In genomic region chr6:32177788-32178546, GRCh38 we compare ENCODE assay signal across 8 cellular contexts. TPM values are rescaled to one million over a fixed set of nuclear protein-coding genes. Genes with fewer than 3 reads are reported as not detected.
DNase-seq lines count a peak whose midpoint lies in the region; ATAC-seq, FAIRE-seq and TF ChIP-seq lines count a peak whose summit lies in the region.

Gene RNF5, plus strand, starts transcription at chr6:32178405. Its CDS starts 107 bp downstream, at chr6:32178512.

- peak within 1 kb of the TSS; percentile 94 for H2AK5ac ChIP-seq in IMR-90 (ENCODE audit: low read depth, low read length)

- peak within 1 kb of the TSS; percentile 92 for H3K4ac ChIP-seq in IMR-90 (ENCODE audit: low read depth, low read length)

- peak within 1 kb of the TSS; percentile 77 for H4K5ac ChIP-seq in IMR-90 (ENCODE audit: low read depth, low read length)

- peak within 1 kb of the TSS; percentile 90 for H2BK5ac ChIP-seq in IMR-90 (ENCODE audit: low read depth, low read length, poor library complexity, severe bottlenecking)

- TF ChIP-seq RAD21 in IMR-90 (IDR thresholded peaks at IDR 0.05; ENCODE audit: low read length), result no peak

- H3K9ac ChIP-seq in IMR-90 (ENCODE audit: low read depth, low read length), result peak within 1 kb of the TSS; percentile 92

- peak within 1 kb of the TSS; percentile 58 to 89 for H4K8ac ChIP-seq in IMR-90 (ENCODE audit: low read depth in 2 of 2, low read length in 2 of 2)

- peak within 1 kb of the TSS; percentile 95 for H3K14ac ChIP-seq in IMR-90 (replicated peaks; ENCODE audit: low read depth, low read length)

- in situ Hi-C loops in IMR-90 (cut with MboI; ENCODE audit: low sequenced_read_pairs), result loop anchor here (10.0 to 25.0 kb wide), 2 partner anchors 203 to 784 kb away; partner anchors contain the start of genes BRD2, DXO and HLA-DMA

- H3K79me1 ChIP-seq in IMR-90 (ENCODE audit: low read depth in 1 of 2, low read length in 2 of 2), result peaks cover 29 to 57% of the 10 kb centered on the region in 2 experiments

- peak; percentile 23; the same call in 1 of the 2 replicates for TF ChIP-seq POLR2A in IMR-90 (IDR thresholded peaks at IDR 0.05; ENCODE audit: low read depth, low read length)

- H2BK15ac ChIP-seq in IMR-90 (ENCODE audit: low read depth, low read length), result peak within 1 kb of the TSS; percentile 28; the same call in 2 of the 3 replicates

- peak within 1 kb of the TSS; percentile 91 for H3K56ac ChIP-seq in IMR-90 (ENCODE audit: extremely low read depth, insufficient read depth, low read length)

- H2BK20ac ChIP-seq in IMR-90 (ENCODE audit: low read depth, low read length), result no peak within 1 kb of the TSS; the same call in none of the 2 replicates

- peak within 1 kb of the TSS; percentile 99 for H3K4me2 ChIP-seq in IMR-90 (ENCODE audit: low read depth, low read length)

- CTCF ChIA-PET in IMR-90 (lab: Yijun Ruan, JAX), result interaction anchor here (0.6 to 0.7 kb wide), 2 partner anchors 63 to 609 kb away, joined by 3 read pairs; no protein-coding TSS in a partner anchor

- peak within 1 kb of the TSS; percentile 85 for H4K91ac ChIP-seq in IMR-90 (ENCODE audit: insufficient read depth, low read depth, low read length)

- no peak for FAIRE-seq in D721Med (lab: Jason Lieb, UNC)

- dilution Hi-C loops in IMR-90 (cut with HindIII; ENCODE audit: low sequenced_read_pairs, unreplicated experiment), result no loop called here

- H3K27ac ChIP-seq in IMR-90 (ENCODE audit: insufficient read depth, low read length), result peak within 1 kb of the TSS; percentile 74

- no peaks in the 10 kb centered on the region for H3K27me3 ChIP-seq in IMR-90 (ENCODE audit: control insufficient read depth, insufficient read depth, low read length)
- no peaks in the 10 kb centered on the region for H3K27me3 ChIP-seq in mononuclear cell (ENCODE audit: insufficient read depth, low read length)

- H3K4me1 ChIP-seq in IMR-90 (ENCODE audit: control insufficient read depth, insufficient read depth, low read length) (peaks cover 5% of the 10 kb centered on the region), mononuclear cell (ENCODE audit: insufficient read depth, low read length) (peaks cover 66% of the 10 kb centered on the region)

- BruUV-seq in IMR-90 (replicated peaks; lab: Mats Ljungman, UMichigan), result no TSS peak

- H2AFZ ChIP-seq in IMR-90 (replicated peaks; ENCODE audit: low read length, poor library complexity), result peak within 1 kb of the TSS; percentile 85

- peaks cover 11% of the 10 kb centered on the region; the same call in 1 of the 2 replicates for H3K36me3 ChIP-seq in IMR-90 (ENCODE audit: control insufficient read depth, insufficient read depth, low read length)

- H2AK9ac ChIP-seq in IMR-90 (replicated peaks; ENCODE audit: low read depth, low read length, poor library complexity), result peak within 1 kb of the TSS; percentile 92

- TF ChIP-seq CTCF in D721Med (IDR thresholded peaks at IDR 0.05; ENCODE audit: insufficient read depth, missing control alignments), result no peak
- no peak for TF ChIP-seq CTCF in IMR-90 (conservative IDR thresholded peaks at IDR 0.05; ENCODE audit: low read depth, low read length)
- TF ChIP-seq CTCF in epithelial cell of esophagus (IDR thresholded peaks at IDR 0.05; ENCODE audit: insufficient read depth, low read depth, low read length, missing control alignments), result no peak

- H3K9me3 ChIP-seq in IMR-90 (ENCODE audit: control insufficient read depth, insufficient read depth, low read length), result no peaks in the 10 kb centered on the region
- H3K9me3 ChIP-seq in mononuclear cell (ENCODE audit: low read depth, low read length), result no peaks in the 10 kb centered on the region

- H3K18ac ChIP-seq in IMR-90 (ENCODE audit: low read depth, low read length), result peak within 1 kb of the TSS; percentile 70

- peak; percentile 75 for ATAC-seq in GM21528 (IDR thresholded peaks at IDR 0.05; ENCODE audit: low FRiP score, unreplicated experiment)
- peak; percentile 78 for ATAC-seq in IMR-90 (ENCODE audit: low read depth)

- DNase-seq in D721Med (ENCODE audit: insufficient read length, low spot score) (peak; percentile 93), IMR-90 (peak; percentile 100), OCI-M1 (lab: John Stamatoyannopoulos, UW) (peak; percentile 100), activated T-cell treated with anti-CD3 and anti-CD28 coated beads for 4 hours (peak; percentile 88), epithelial cell of esophagus (ENCODE audit: low read depth) (peak; percentile 100)
- DNase-seq in stimulated activated CD8-positive, alpha-beta memory T cell treated with anti-CD3 and anti-CD28 coated beads, Interleukin-4, amount 100 ng/mL, for 24 hours (ENCODE audit: low read depth), result peak; percentile 83

- H4K20me1 ChIP-seq in IMR-90 (ENCODE audit: insufficient read depth, low read length), result peaks cover 3% of the 10 kb centered on the region; the same call in 1 of the 2 replicates

- POLR2A ChIA-PET in IMR-90 (lab: Charles Lee; ENCODE audit: unreplicated experiment), result interaction anchor here (0.6 to 1.4 kb wide), 5 partner anchors 10 to 19 kb away, joined by 3 to 6 read pairs (median 4); no protein-coding TSS in a partner anchor

- H3K4me3 ChIP-seq in IMR-90 (ENCODE audit: insufficient read depth, low read depth, low read length) (peak within 1 kb of the TSS; percentile 65), epithelial cell of esophagus (ENCODE audit: low read length) (peak within 1 kb of the TSS; percentile 66), mononuclear cell (ENCODE audit: low read length) (peak within 1 kb of the TSS; percentile 57)

- H2BK120ac ChIP-seq in IMR-90 (ENCODE audit: low read depth, low read length), result peak within 1 kb of the TSS; percentile 65

- intact Hi-C loops in IMR-90 (cut with micrococcal nuclease), result loop anchor here (2.0 to 5.0 kb wide), 2 partner anchors 25 to 61 kb away; no protein-coding TSS in a partner anchor

- WGBS in IMR-90 (ENCODE audit: extremely low coverage in 2 of 2, insufficient read length in 1 of 2), 2 experiments, result 0% methylated on average over 9 of the region's 33 CpGs; no CpG with 5 or more reads in 1 of the 2 experiments

- H3K9me1 ChIP-seq in IMR-90 (ENCODE audit: insufficient read depth, low read length), result peaks cover 25% of the 10 kb centered on the region

- H3K23ac ChIP-seq in IMR-90 (ENCODE audit: low read depth, low read length), result peak within 1 kb of the TSS; percentile 88

TF ChIP-seq in IMR-90, 13 proteins besides CTCF, POLR2A, EP300 and RAD21:
- TF ChIP-seq FOS (IDR thresholded peaks at IDR 0.05; ENCODE audit: low read depth, low read length), result peak; percentile 44; the same call in 1 of the 2 replicates
- 0 out of 2 replicates have a peak, but pooled peaks have one; percentile 11 for TF ChIP-seq USF2 (IDR thresholded peaks at IDR 0.05; ENCODE audit: low read depth, low read length)
- 0 out of 2 replicates have a peak, but pooled peaks have one; percentile 29 for TF ChIP-seq NFE2L2 (IDR thresholded peaks at IDR 0.05; ENCODE audit: low read depth, low read length)
- TF ChIP-seq RCOR1 (IDR thresholded peaks at IDR 0.05; ENCODE audit: insufficient replicate concordance, low read length), result no peak
- no peak for TF ChIP-seq RFX5 (IDR thresholded peaks at IDR 0.05; ENCODE audit: low read depth, low read length)
- peak; percentile 35; the same call in 1 of the 2 replicates for TF ChIP-seq MXI1 (IDR thresholded peaks at IDR 0.05; ENCODE audit: borderline replicate concordance, low read depth, low read length)
- TF ChIP-seq MAZ (IDR thresholded peaks at IDR 0.05; ENCODE audit: borderline replicate concordance, low read depth, low read length), result peak; percentile 27; the same call in 1 of the 2 replicates
- no peak for TF ChIP-seq SMC3 (IDR thresholded peaks at IDR 0.05; ENCODE audit: low read depth, low read length)
- peak; percentile 39; the same call in 1 of the 2 replicates for TF ChIP-seq BHLHE40 (IDR thresholded peaks at IDR 0.05; ENCODE audit: low read depth, low read length)
- no peak for TF ChIP-seq ELK1 (IDR thresholded peaks at IDR 0.05; ENCODE audit: borderline replicate concordance, low read depth, low read length)
- TF ChIP-seq MAFK (IDR thresholded peaks at IDR 0.05; ENCODE audit: low read depth, low read length), result peak; percentile 97
- peak; percentile 71 for TF ChIP-seq CEBPB (IDR thresholded peaks at IDR 0.05; ENCODE audit: low read depth, low read length)
- TF ChIP-seq CHD1 (IDR thresholded peaks at IDR 0.05; ENCODE audit: low read depth, low read length), result no peak

RNA-seq across cellular contexts. Expression of gene RNF5, which starts in this region (rescaled TPM):
- 18.8 and 28.1 TPM in 2 replicates for total RNA-seq in IMR-90 (2012; rRNA removed)
- polyA plus RNA-seq in IMR-90 (2012; rRNA removed), result 34.1 and 41.4 TPM in 2 replicates
- 33.4 and 41.0 TPM in 2 replicates for polyA plus RNA-seq in IMR-90 (2012; cell fraction: cytosol; rRNA removed)
- 16.1 and 29.7 TPM in 2 replicates for polyA plus RNA-seq in IMR-90 (2012; cell fraction: nucleus; rRNA removed; ENCODE audit: low replicate concordance)
- total RNA-seq in mononuclear cell, result 13.2 TPM

Comparison
In these comparisons a context has a peak if more than half of its experiments do, and no peak if none do; other contexts are left out.
1. Peak in every context shown above with its lines: DNase-seq, ATAC-seq, H3K4me3 ChIP-seq and H3K27ac ChIP-seq.